ENCODE assay signal across 2 cellular contexts in the genomic region with DNA sequence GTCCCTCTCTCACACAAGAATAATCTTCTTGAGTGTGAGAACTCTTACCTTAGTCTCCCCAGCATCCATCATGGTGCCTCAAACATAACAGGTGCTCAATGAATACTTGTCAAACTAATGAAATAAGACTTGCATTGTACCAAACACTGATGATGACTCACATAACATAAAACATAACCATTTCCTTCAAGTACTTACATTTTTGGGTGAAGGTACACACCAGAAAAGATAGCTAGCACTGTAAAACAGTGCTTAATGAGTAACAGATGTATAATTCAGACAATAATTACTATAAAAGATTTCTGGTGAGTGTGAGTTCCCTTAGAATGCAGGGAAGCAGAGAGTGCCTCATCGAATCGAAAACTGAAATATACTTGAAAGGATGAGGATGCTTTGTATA.
TF ChIP-seq lines count a peak whose summit lies in the region.

No MANE protein-coding gene starts in this region.

TF ChIP-seq in A549, 52 proteins besides CTCF, POLR2A, EP300 and RAD21 (continued from another document):
- TF ChIP-seq RNF2 (IDR thresholded peaks at IDR 0.05; ENCODE audit: borderline replicate concordance, low read depth): no peak
- TF ChIP-seq JUNB (IDR thresholded peaks at IDR 0.05): no peak
- no peak for TF ChIP-seq NR3C1 (IDR thresholded peaks at IDR 0.05)

TF ChIP-seq in IMR-90, 13 proteins besides CTCF, POLR2A, EP300 and RAD21 (continued from another document):
- TF ChIP-seq MXI1 (IDR thresholded peaks at IDR 0.05; ENCODE audit: borderline replicate concordance, low read depth, low read length): no peak
- no peak for TF ChIP-seq MAFK (IDR thresholded peaks at IDR 0.05; ENCODE audit: low read depth, low read length)
